Comparison of ENCODE assay signal across 9 cellular contexts in the genomic region with DNA sequence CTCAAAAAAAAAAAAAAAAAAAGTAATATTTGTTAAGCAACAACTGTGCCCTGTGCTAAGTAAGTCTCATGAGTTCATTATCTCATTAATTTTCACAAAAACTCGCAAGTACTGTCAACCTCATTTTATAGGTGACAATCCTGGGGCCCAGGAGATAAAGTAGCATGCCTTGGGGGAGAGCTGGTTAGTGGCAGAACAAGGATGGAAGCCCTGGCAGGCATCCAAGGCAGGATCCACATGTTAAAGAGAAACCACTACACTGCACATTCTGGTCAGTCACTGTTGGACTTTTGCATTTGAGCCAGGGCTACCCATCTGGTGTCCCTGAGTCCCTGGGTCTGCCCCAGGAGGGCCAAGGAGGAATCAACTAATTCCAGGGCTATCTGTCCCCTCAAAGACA. TPM values are rescaled to one million over a fixed set of nuclear protein-coding genes. Genes with fewer than 3 reads are reported as not detected.
A peak's percentile ranks its signal among the peaks of the same experiment; 100 is the strongest.
DNase-seq lines count a peak whose midpoint lies in the region; ATAC-seq, FAIRE-seq and TF ChIP-seq lines count a peak whose summit lies in the region.
"Had no signal": no experiment of that assay in that cellular context is flagged by ENCODE, and none has a peak within 500 bp of the region (broad histone marks: within the 10 kb centered on the region; RNA-seq: fewer than 3 reads in every experiment).

No MANE protein-coding gene starts in this region.

- peak overlapping the region; percentile 37 for H4K91ac ChIP-seq in H1 (replicated peaks; ENCODE audit: insufficient read length, low read length)

- no peak for TF ChIP-seq RAD21 in H1 (IDR thresholded peaks at IDR 0.05 in 1 of 2, conservative IDR thresholded peaks at IDR 0.05 in 1 of 2; ENCODE audit: low read depth in 2 of 2, low read length in 2 of 2)

- H3F3A ChIP-seq in PC-3 (ENCODE audit: low read length, unreplicated experiment): no peaks in the 10 kb centered on the region

- no peak overlapping the region for H4K8ac ChIP-seq in H1 (ENCODE audit: extremely low read depth, insufficient read depth, low read length)

- no peaks in the 10 kb centered on the region for H4K20me1 ChIP-seq in PC-3 (ENCODE audit: low read length)
- H4K20me1 ChIP-seq in H1 (replicated peaks in 1 of 2; ENCODE audit: control insufficient read depth in 1 of 2, insufficient read depth in 2 of 2, low read length in 2 of 2): no peaks in the 10 kb centered on the region
- H4K20me1 ChIP-seq in OCI-LY7 (ENCODE audit: insufficient read depth, low read length): no peaks in the 10 kb centered on the region

- H3K79me2 ChIP-seq in PC-3 (ENCODE audit: low read length) (no peaks in the 10 kb centered on the region), H1 (ENCODE audit: control insufficient read depth in 1 of 2, insufficient read depth in 2 of 2, low read length in 2 of 2) (no peaks in the 10 kb centered on the region), OCI-LY7 (ENCODE audit: insufficient read depth, low read depth, low read length) (no peaks in the 10 kb centered on the region)

- H3K4me1 ChIP-seq in PC-3 (ENCODE audit: insufficient read depth, low read length): peaks cover 27% of the 10 kb centered on the region
- peaks cover 0 to 15% (median 2%) of the 10 kb centered on the region in 4 experiments; a peak in 6 of 7 replicates for H3K4me1 ChIP-seq in H1 (replicated peaks in 1 of 4; ENCODE audit: control insufficient read depth in 3 of 4, insufficient read depth in 4 of 4, low read length in 3 of 4)
- peaks cover 5% of the 10 kb centered on the region for H3K4me1 ChIP-seq in prostate gland (replicated peaks)
- H3K4me1 ChIP-seq in OCI-LY7 (ENCODE audit: insufficient read depth, low read length, poor library complexity, severe bottlenecking): peaks cover 63% of the 10 kb centered on the region

- H3K23me2 ChIP-seq in H1 (ENCODE audit: low read depth, low read length): no peaks in the 10 kb centered on the region

- no peak overlapping the region for H4K5ac ChIP-seq in H1 (ENCODE audit: insufficient read length, low read depth, low read length)

- H3K18ac ChIP-seq in H1 (ENCODE audit: extremely low read depth, low read length): no peak overlapping the region

- WGBS in H1 (ENCODE audit: extremely low coverage in 1 of 2, insufficient coverage in 1 of 2, insufficient read length in 1 of 2, insufficient replicate concordance in 2 of 2, low coverage in 1 of 2, low lambda C conversion rate in 2 of 2, missing lambda C conversion rate in 1 of 2), 2 experiments: 95% methylated on average over 1 of the region's 1 CpG; no CpG with 5 or more reads in 1 of the 2 experiments
- 29% methylated on average over 1 of the region's 1 CpG for WGBS in prostate gland

- H2BK12ac ChIP-seq in H1 (ENCODE audit: low read depth, low read length): no peak overlapping the region

- intact Hi-C loops in PC-3 (cut with micrococcal nuclease) (no loop called here), prostate gland (cut with DNase I) (no loop called here), OCI-LY7 (cut with micrococcal nuclease; ENCODE audit: unreplicated experiment) (no loop called here)

- no peak overlapping the region for H2BK20ac ChIP-seq in H1 (ENCODE audit: low read length)

- H3K56ac ChIP-seq in H1 (replicated peaks; ENCODE audit: insufficient read length, low read depth, low read length): no peak overlapping the region

- no peak for TF ChIP-seq EP300 in H1 (IDR thresholded peaks at IDR 0.05; ENCODE audit: borderline replicate concordance in 1 of 2, low read depth in 2 of 2, low read length in 2 of 2)

- no peak overlapping the region for H2AK5ac ChIP-seq in H1 (ENCODE audit: low read depth, low read length)

- H3K9ac ChIP-seq in PC-3 (ENCODE audit: low read length) (no peak overlapping the region), H1 (replicated peaks in 1 of 4; ENCODE audit: extremely low read depth in 1 of 4, low read depth in 3 of 4, low read length in 3 of 4) (no peak overlapping the region)

- H3K27me3 ChIP-seq in PC-3 (ENCODE audit: low read length) (no peaks in the 10 kb centered on the region), H1 (replicated peaks in 1 of 4; ENCODE audit: control insufficient read depth in 3 of 4, extremely low read depth in 1 of 4, insufficient read depth in 3 of 4, low read length in 3 of 4) (no peaks in the 10 kb centered on the region), prostate gland (replicated peaks; ENCODE audit: insufficient read depth) (no peaks in the 10 kb centered on the region)
- H3K27me3 ChIP-seq: MG63 had no signal

- H3K23ac ChIP-seq in H1 (ENCODE audit: insufficient read length): no peak overlapping the region

- H2BK120ac ChIP-seq in H1 (replicated peaks; ENCODE audit: low read depth, low read length): peak overlapping the region; percentile 56

- H3K9me2 ChIP-seq in PC-3 (replicated peaks; ENCODE audit: low read length) (no peaks in the 10 kb centered on the region), OCI-LY7 (ENCODE audit: insufficient read depth, low read length) (no peaks in the 10 kb centered on the region)

- H3K4me3 ChIP-seq in PC-3 (ENCODE audit: low read length) (no peak overlapping the region), H1 (ENCODE audit: extremely low read depth in 1 of 4, insufficient read depth in 2 of 4, low read depth in 3 of 4, low read length in 4 of 4) (no peak overlapping the region), prostate gland (no peak overlapping the region), OCI-LY7 (ENCODE audit: low read depth, low read length, poor library complexity, severe bottlenecking) (no peak overlapping the region)
- H3K4me3 ChIP-seq: MG63 had no signal

- BruUV-seq in PC-3 (replicated peaks; lab: Mats Ljungman, UMichigan) (no TSS peak), OCI-LY7 (replicated peaks; lab: Mats Ljungman, UMichigan) (no TSS peak)

- FAIRE-seq in H1 (lab: Jason Lieb, UNC): no peak

- H3K14ac ChIP-seq in H1 (ENCODE audit: insufficient read length): no peak overlapping the region

- no peak overlapping the region for H2BK15ac ChIP-seq in H1 (ENCODE audit: low read length)

- H3K36me3 ChIP-seq in PC-3 (ENCODE audit: low read depth, low read length): no peaks in the 10 kb centered on the region; the same call in 1 of the 2 replicates
- H3K36me3 ChIP-seq in H1 (ENCODE audit: control insufficient read depth in 2 of 4, insufficient read depth in 4 of 4, low read length in 3 of 4): no peaks in the 10 kb centered on the region
- no peaks in the 10 kb centered on the region for H3K36me3 ChIP-seq in prostate gland
- H3K36me3 ChIP-seq in OCI-LY7 (ENCODE audit: insufficient read depth, low read length): no peaks in the 10 kb centered on the region
- H3K36me3 ChIP-seq: MG63 had no signal

- H2AFZ ChIP-seq in PC-3 (ENCODE audit: low read length) (no peak overlapping the region), H1 (ENCODE audit: low read length) (no peak overlapping the region), OCI-LY7 (ENCODE audit: low read length) (no peak overlapping the region)

- H3K79me1 ChIP-seq in H1 (ENCODE audit: low read depth, low read length): no peaks in the 10 kb centered on the region

- H3K4ac ChIP-seq in H1 (replicated peaks; ENCODE audit: insufficient read length, low read depth, low read length): peak overlapping the region; percentile 32

- DNase-seq in NCI-H345 (lab: John Stamatoyannopoulos, UW) (peak; percentile 20), NCI-H345 treated with DMSO at 0.1 percent for 48 hours (lab: John Stamatoyannopoulos, UW; ENCODE audit: unreplicated experiment) (no peak), PC-3 (peak; percentile 42), H1 (ENCODE audit: low read depth in 1 of 2, low spot score in 2 of 2) (no peak), prostate gland (ENCODE audit: low spot score) (peak; percentile 34), cerebellar nuclear complex (lab: John Stamatoyannopoulos, UW) (no peak), NCI-H146 treated with DMSO at 0.1 percent for 48 hours (lab: John Stamatoyannopoulos, UW; ENCODE audit: unreplicated experiment) (no peak), OCI-LY7 (ENCODE audit: low spot score) (no peak)
- DNase-seq: MG63 had no signal

- H3K27ac ChIP-seq in PC-3 (ENCODE audit: low read length) (no peak overlapping the region), H1 (ENCODE audit: low read depth, low read length) (no peak overlapping the region), prostate gland (no peak overlapping the region), OCI-LY7 (ENCODE audit: low read depth, low read length, poor library complexity, severe bottlenecking) (no peak overlapping the region)

- no peak for ATAC-seq in PC-3

- H2BK5ac ChIP-seq in H1 (ENCODE audit: low read depth, low read length): no peak overlapping the region

- CTCF ChIA-PET in PC-3 (lab: Charles Lee) (no interaction called here), H1 (lab: Charles Lee; ENCODE audit: partially characterized antibody) (interaction anchor here (0.6 to 8.7 kb wide), 15 partner anchors 8 to 313 kb away, joined by 3 to 85 read pairs (median 14); no protein-coding TSS in a partner anchor), OCI-LY7 (lab: Charles Lee; ENCODE audit: unreplicated experiment) (no interaction called here)

- TF ChIP-seq CTCF in PC-3 (conservative IDR thresholded peaks at IDR 0.05; ENCODE audit: low read depth, low read length) (no peak), H1 (IDR thresholded peaks at IDR 0.05; ENCODE audit: control extremely low read depth in 1 of 3, insufficient read depth in 1 of 3, low read depth in 1 of 3, low read length in 3 of 3) (no peak), prostate gland (IDR thresholded peaks at IDR 0.05) (no peak), OCI-LY7 (conservative IDR thresholded peaks at IDR 0.05; ENCODE audit: low read length) (no peak)

- H3K4me2 ChIP-seq in PC-3 (ENCODE audit: low read length) (no peak overlapping the region), H1 (ENCODE audit: insufficient read depth in 1 of 2, low read depth in 2 of 2, low read length in 2 of 2) (no peak overlapping the region), OCI-LY7 (ENCODE audit: low read length) (no peak overlapping the region)

- H3K9me3 ChIP-seq in PC-3 (ENCODE audit: low read length) (no peaks in the 10 kb centered on the region), H1 (ENCODE audit: insufficient read depth in 2 of 2, low read depth in 1 of 2, low read length in 1 of 2) (peaks cover 28 to 32% of the 10 kb centered on the region in 2 experiments), prostate gland (no peaks in the 10 kb centered on the region), OCI-LY7 (ENCODE audit: low read length) (no peaks in the 10 kb centered on the region)
- H3K9me3 ChIP-seq: MG63 had no signal

- TF ChIP-seq POLR2A in H1 (IDR thresholded peaks at IDR 0.05; ENCODE audit: control extremely low read depth in 1 of 2, low read depth in 2 of 2, low read length in 2 of 2) (no peak), prostate gland (IDR thresholded peaks at IDR 0.05) (no peak)

- POLR2A ChIA-PET in PC-3 (lab: Charles Lee; ENCODE audit: unreplicated experiment): no interaction called here
- POLR2A ChIA-PET in H1 (lab: Charles Lee; ENCODE audit: partially characterized antibody): interaction anchor here (2.1 kb wide), 1 partner anchor 46 kb away, joined by 4 read pairs; no protein-coding TSS in a partner anchor
- POLR2A ChIA-PET in OCI-LY7 (lab: Charles Lee): interaction anchor here (1.0 to 4.1 kb wide), 2 partner anchors 23 to 49 kb away, joined by 4 to 13 read pairs; no protein-coding TSS in a partner anchor

RNA-seq across cellular contexts. Expression of a gene that starts 54.6 kb away (rescaled TPM):
- 14.8 and 26.0 TPM in 2 replicates for total RNA-seq in PC-3 (2014; rRNA removed)
- total RNA-seq in H1 (2021; fragmentation: NEBNext Ultra II Directional; extraction: Animal tissue kit (Norgen Biotek cat#: 25700)): 102 and 109 TPM in 2 replicates
- 13.4 and 15.6 TPM in 2 replicates for polyA plus RNA-seq in H1 (2011; rRNA removed)
- 10.6 TPM for polyA plus RNA-seq in H1 (2011; cell fraction: cytosol; rRNA removed)
- 10.7 TPM for polyA plus RNA-seq in H1 (2011; cell fraction: nucleus; rRNA removed)
- polyA plus RNA-seq in H1 (2012, experiment 1 of 2): 31.8 to 48.4 TPM (median 38.8 TPM) in 4 replicates
- polyA plus RNA-seq in H1 (2012, experiment 2 of 2): 44.9 TPM
- 57.0 TPM for polyA plus RNA-seq in H1 (2013, experiment 1 of 2)
- polyA plus RNA-seq in H1 (2013, experiment 2 of 2): 62.5 TPM
- polyA minus RNA-seq in H1 (2011; rRNA and poly(A)+ RNA removed): 4.5 and 4.8 TPM in 2 replicates
- 29.6 TPM for polyA minus RNA-seq in H1 (2011; cell fraction: cytosol; rRNA and poly(A)+ RNA removed)
- 20.3 TPM for polyA minus RNA-seq in H1 (2011; cell fraction: nucleus; rRNA and poly(A)+ RNA removed)
- 100 to 1,000 TPM; 117 to 256 TPM for total RNA-seq in prostate gland
- 6.8 and 7.0 TPM in 2 replicates for total RNA-seq in OCI-LY7 (2014; rRNA removed; shearing (Covaris generic))
- 37.2 and 43.8 TPM in 2 replicates for total RNA-seq in OCI-LY7 (2022)

Comparison
In these comparisons a context has a peak if more than half of its experiments do, and no peak if none do; other contexts are left out.
1. DNase-seq: peak in NCI-H345 (single experiment), PC-3 (single experiment) and prostate gland (single experiment); none in NCI-H345 treated with DMSO at 0.1 percent for 48 hours (single experiment), H1 (0 of 2), cerebellar nuclear complex (0 of 2), NCI-H146 treated with DMSO at 0.1 percent for 48 hours (single experiment) and OCI-LY7 (single experiment).